17 cellular contexts compared by ENCODE assay signal in the genomic region with DNA sequence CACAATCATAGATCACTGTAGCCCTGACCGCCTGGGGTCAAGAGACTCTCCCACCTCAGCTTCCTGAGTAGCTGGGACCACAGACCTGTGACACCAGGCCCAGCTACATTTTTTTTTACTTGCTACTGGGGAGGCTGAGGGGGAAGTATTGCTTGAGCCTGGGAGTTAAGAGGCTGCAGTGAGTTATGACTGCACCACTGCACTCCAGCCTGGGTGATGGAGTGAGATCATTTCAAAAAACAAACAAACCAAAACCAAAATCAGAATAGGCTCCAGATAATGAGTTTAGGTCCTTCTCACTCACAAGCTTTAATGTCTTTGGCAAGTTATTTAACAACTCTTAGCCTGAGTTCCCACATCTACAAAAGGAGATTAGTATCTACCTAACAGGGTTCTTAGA. TPM values are rescaled to one million over a fixed set of nuclear protein-coding genes. Genes with fewer than 3 reads are reported as not detected.
A peak's percentile ranks its signal among the peaks of the same experiment; 100 is the strongest.
DNase-seq lines count a peak whose midpoint lies in the region; ATAC-seq, FAIRE-seq and TF ChIP-seq lines count a peak whose summit lies in the region.
"Had no signal": no experiment of that assay in that cellular context is flagged by ENCODE, and none has a peak within 500 bp of the region (broad histone marks: within the 10 kb centered on the region; RNA-seq: fewer than 3 reads in every experiment).

No MANE protein-coding gene starts in this region.

- peaks cover 79% of the 10 kb centered on the region for H3K36me3 ChIP-seq in endodermal cell (ENCODE audit: control insufficient read depth, insufficient read depth, low read length)
- H3K36me3 ChIP-seq in smooth muscle cell (ENCODE audit: low read depth) = peaks cover 17% of the 10 kb centered on the region

- no peak for ATAC-seq in GM19455 (IDR thresholded peaks at IDR 0.05; ENCODE audit: unreplicated experiment)
- ATAC-seq: left ventricle myocardium superior had no signal

- no peak for TF ChIP-seq CTCF in endodermal cell (conservative IDR thresholded peaks at IDR 0.05)
- no peak for TF ChIP-seq CTCF in smooth muscle cell (IDR thresholded peaks at IDR 0.05; ENCODE audit: borderline replicate concordance, insufficient read depth, poor library complexity, severe bottlenecking)

- no peak overlapping the region for H3K27ac ChIP-seq in endodermal cell (ENCODE audit: low read depth, low read length)
- H3K27ac ChIP-seq in smooth muscle cell (ENCODE audit: low read depth) = peak overlapping the region; percentile 6

- no peak for DNase-seq in activated naive CD4-positive, alpha-beta T cell treated with anti-CD3 and anti-CD28 coated beads, Interleukin-2, amount 50 U/mL, for 16 hours
- DNase-seq in RCC 7860 (ENCODE audit: low spot score) (peak; percentile 33), endodermal cell (no peak), smooth muscle cell (lab: John Stamatoyannopoulos, UW; ENCODE audit: unreplicated experiment) (no peak), SKM-1 treated with dmso at 0.1 percent for 144 hours (lab: John Stamatoyannopoulos, UW; ENCODE audit: unreplicated experiment) (no peak), ureter (ENCODE audit: low spot score) (no peak)
- DNase-seq: Caco-2; effector memory CD4-positive, alpha-beta T cell; left ventricle myocardium superior; naive B cell; NCI-H1694; NCI-H510A treated with DMSO at 0.1 percent for 48 hours; stimulated activated CD4-positive, alpha-beta T cell treated with anti-CD3 and anti-CD28 coated beads, Interleukin-15, amount 100 ng/mL, for 24 hours had no signal

- no peak overlapping the region for H3K4me3 Mint-ChIP-seq in activated naive CD4-positive, alpha-beta T cell treated with anti-CD3 and anti-CD28 coated beads, Interleukin-2, amount 50 U/mL, for 24 hours
- no peak overlapping the region for H3K4me3 Mint-ChIP-seq in endodermal cell
- H3K4me3 Mint-ChIP-seq: naive B cell had no signal

- no peaks in the 10 kb centered on the region for H3K9me3 Mint-ChIP-seq in activated naive CD4-positive, alpha-beta T cell treated with anti-CD3 and anti-CD28 coated beads, Interleukin-2, amount 50 U/mL, for 24 hours
- no peaks in the 10 kb centered on the region for H3K9me3 Mint-ChIP-seq in endodermal cell
- H3K9me3 Mint-ChIP-seq: activated naive CD4-positive, alpha-beta T cell treated with anti-CD3 and anti-CD28 coated beads, Interleukin-2, amount 50 U/mL, for 72 hours; naive B cell had no signal

- no peaks in the 10 kb centered on the region for H3K4me1 ChIP-seq in endodermal cell (ENCODE audit: control insufficient read depth, insufficient read depth, low read length)
- H3K4me1 ChIP-seq in smooth muscle cell (ENCODE audit: low read depth) = no peaks in the 10 kb centered on the region

- no peak overlapping the region for H2AFZ ChIP-seq in smooth muscle cell (ENCODE audit: low read depth)

- 94% methylated on average over 1 of the region's 1 CpG; no CpG with 5 or more reads in 1 of the 2 experiments for WGBS in endodermal cell (ENCODE audit: insufficient coverage in 1 of 2, insufficient read length in 1 of 2), 2 experiments
- WGBS in smooth muscle cell (ENCODE audit: low lambda C conversion rate) = 100% methylated on average over 1 of the region's 1 CpG

- H3K4me2 ChIP-seq in smooth muscle cell = no peak overlapping the region

- H3F3A ChIP-seq in smooth muscle cell (ENCODE audit: low read depth) = peaks cover 9% of the 10 kb centered on the region

- peaks cover 31% of the 10 kb centered on the region for H3K4me1 Mint-ChIP-seq in activated naive CD4-positive, alpha-beta T cell treated with anti-CD3 and anti-CD28 coated beads, Interleukin-2, amount 50 U/mL, for 24 hours
- H3K4me1 Mint-ChIP-seq in endodermal cell = peaks cover 1% of the 10 kb centered on the region

- peaks cover 2% of the 10 kb centered on the region for H3K9me3 ChIP-seq in endodermal cell (ENCODE audit: control insufficient read depth, low read length)
- no peaks in the 10 kb centered on the region for H3K9me3 ChIP-seq in smooth muscle cell (replicated peaks; ENCODE audit: low read depth)
- H3K9me3 ChIP-seq: Caco-2 had no signal

- peaks cover 75% of the 10 kb centered on the region for H4K20me1 ChIP-seq in smooth muscle cell (ENCODE audit: low read depth)

- H3K9ac ChIP-seq in endodermal cell (ENCODE audit: extremely low read depth, low read length, poor library complexity, severe bottlenecking) (no peak overlapping the region), smooth muscle cell (ENCODE audit: low read depth) (no peak overlapping the region)

- H3K27me3 Mint-ChIP-seq in activated naive CD4-positive, alpha-beta T cell treated with anti-CD3 and anti-CD28 coated beads, Interleukin-2, amount 50 U/mL, for 24 hours = no peaks in the 10 kb centered on the region
- no peaks in the 10 kb centered on the region for H3K27me3 Mint-ChIP-seq in endodermal cell (ENCODE audit: insufficient read depth)
- H3K27me3 Mint-ChIP-seq: naive B cell had no signal

- H3K79me2 ChIP-seq in smooth muscle cell (ENCODE audit: low read depth) = peaks cover 54% of the 10 kb centered on the region

- no peaks in the 10 kb centered on the region for H3K27me3 ChIP-seq in endodermal cell (ENCODE audit: control insufficient read depth, insufficient read depth, low read length, poor library complexity, severe bottlenecking)
- H3K27me3 ChIP-seq in smooth muscle cell (ENCODE audit: low read depth) = no peaks in the 10 kb centered on the region

- peaks cover 17% of the 10 kb centered on the region for H3K36me3 Mint-ChIP-seq in activated naive CD4-positive, alpha-beta T cell treated with anti-CD3 and anti-CD28 coated beads, Interleukin-2, amount 50 U/mL, for 24 hours
- H3K36me3 Mint-ChIP-seq in endodermal cell (ENCODE audit: low read depth) = peaks cover 64% of the 10 kb centered on the region

- no peak for FAIRE-seq in RCC 7860 (lab: Jason Lieb, UNC)
- FAIRE-seq: GM18507 had no signal

- H3K27ac Mint-ChIP-seq in activated naive CD4-positive, alpha-beta T cell treated with anti-CD3 and anti-CD28 coated beads, Interleukin-2, amount 50 U/mL, for 24 hours = peak overlapping the region; percentile 8
- peak overlapping the region; percentile 58 for H3K27ac Mint-ChIP-seq in endodermal cell
- H3K27ac Mint-ChIP-seq: activated naive CD4-positive, alpha-beta T cell treated with anti-CD3 and anti-CD28 coated beads, Interleukin-2, amount 50 U/mL, for 72 hours had no signal

- no peak overlapping the region for H3K4me3 ChIP-seq in endodermal cell (ENCODE audit: low read length)
- H3K4me3 ChIP-seq in smooth muscle cell = no peak overlapping the region

RNA-seq across cellular contexts. Expression of a gene that starts 22.8 kb away (rescaled TPM):
- 10 to 100 TPM; 75.9 to 79.0 TPM for total RNA-seq in endodermal cell
- polyA plus RNA-seq in endodermal cell (2013, experiment 1 of 2) = 52.8 TPM
- polyA plus RNA-seq in endodermal cell (2013, experiment 2 of 2) = 50.1 TPM
- 79.5 and 81.4 TPM in 2 replicates for total RNA-seq in smooth muscle cell
- polyA plus RNA-seq in smooth muscle cell = 8.6 and 12.0 TPM in 2 replicates
- total RNA-seq in ureter = 79.5 TPM

RNA-seq across cellular contexts. Expression of a gene that starts 55.1 kb away (rescaled TPM):
- total RNA-seq in endodermal cell (10 to 100 TPM; 63.7 to 67.8 TPM), smooth muscle cell (61.4 and 69.5 TPM in 2 replicates), ureter (53.8 TPM)
- 98.9 TPM for polyA plus RNA-seq in endodermal cell (2013, experiment 1 of 2)
- polyA plus RNA-seq in endodermal cell (2013, experiment 2 of 2) = 92.8 TPM
- polyA plus RNA-seq in smooth muscle cell = 121 and 125 TPM in 2 replicates
